In genomic region chr2:168884990-168885389, GRCh38 we compare ENCODE assay signal across 20 cellular contexts. TPM values are rescaled to one million over a fixed set of nuclear protein-coding genes. Genes with fewer than 3 reads are reported as not detected.
DNase-seq lines count a peak whose midpoint lies in the region; ATAC-seq and TF ChIP-seq lines count a peak whose summit lies in the region.
"Had no signal": no experiment of that assay in that cellular context is flagged by ENCODE, and none has a peak within 500 bp of the region (broad histone marks: within the 10 kb centered on the region; RNA-seq: fewer than 3 reads in every experiment).

No MANE protein-coding gene starts in this region.

- no peaks in the 10 kb centered on the region for H4K20me1 ChIP-seq in Loucy (ENCODE audit: insufficient read depth, low read length, poor library complexity, severe bottlenecking)

- H3K4me1 ChIP-seq in Loucy (ENCODE audit: insufficient read depth, low read length, poor library complexity, severe bottlenecking), result peaks cover 38% of the 10 kb centered on the region

- no peak overlapping the region for H3K4me3 Mint-ChIP-seq in stimulated activated memory B cell treated with anti-CD40 and anti-IgM and Interleukin-4, amounts not matched to agents 10 μg/mL and 1 μg/mL and 100 μg/mL, for 72 hours
- H3K4me3 Mint-ChIP-seq: dendritic cell treated with granulocyte-macrophage colony-stimulating factor and Interleukin-4, amounts not matched to agents 40 ng/mL and 50 ng/mL, for 4 days; neural progenitor cell had no signal

- H3K4me1 Mint-ChIP-seq in stimulated activated memory B cell treated with anti-CD40 and anti-IgM and Interleukin-4, amounts not matched to agents 10 μg/mL and 1 μg/mL and 100 μg/mL, for 72 hours, result peaks cover 3% of the 10 kb centered on the region

- peaks cover 9 to 46% of the 10 kb centered on the region in 2 donors for H3K36me3 Mint-ChIP-seq in activated naive CD4-positive, alpha-beta T cell treated with anti-CD3 and anti-CD28 coated beads, Interleukin-2, amount 50 U/mL, for 72 hours
- H3K36me3 Mint-ChIP-seq in stimulated activated memory B cell treated with anti-CD40 and anti-IgM and Interleukin-4, amounts not matched to agents 10 μg/mL and 1 μg/mL and 100 μg/mL, for 72 hours, result no peaks in the 10 kb centered on the region

- H3K27me3 ChIP-seq in Loucy (ENCODE audit: insufficient read depth, low read length, poor library complexity, severe bottlenecking), result no peaks in the 10 kb centered on the region
- H3K27me3 ChIP-seq: neural progenitor cell had no signal

- H3F3A ChIP-seq in Loucy (ENCODE audit: low read depth), result no peaks in the 10 kb centered on the region

- no peaks in the 10 kb centered on the region for H3K36me3 ChIP-seq in Loucy (ENCODE audit: insufficient read depth, low read length)

- no peak for DNase-seq in activated naive CD4-positive, alpha-beta T cell treated with anti-CD3 and anti-CD28 coated beads, Interleukin-2, amount 50 U/mL, for 72 hours (ENCODE audit: low spot score in 2 of 2)
- no peak for DNase-seq in activated naive CD4-positive, alpha-beta T cell (lab: John Stamatoyannopoulos, UW)
- DNase-seq in choroid plexus epithelial cell (ENCODE audit: low read depth) (peak; percentile 16), NCI-H1048 (lab: John Stamatoyannopoulos, UW) (no peak), LoVo (ENCODE audit: low spot score) (no peak)
- no peak for DNase-seq in NK-92 treated with Interleukin-12 subunit alpha and Interleukin-12 subunit beta, amount 100 ng/mL, for 24 hours (lab: John Stamatoyannopoulos, UW)
- DNase-seq: COR-L47, head of caudate nucleus, NCI-H2081, NCI-H69, WERI-Rb-1 had no signal

- H3K27ac Mint-ChIP-seq in activated naive CD4-positive, alpha-beta T cell treated with anti-CD3 and anti-CD28 coated beads, Interleukin-2, amount 50 U/mL, for 72 hours, result no peak overlapping the region
- H3K27ac Mint-ChIP-seq in stimulated activated memory B cell treated with anti-CD40 and anti-IgM and Interleukin-4, amounts not matched to agents 10 μg/mL and 1 μg/mL and 100 μg/mL, for 72 hours, result no peak overlapping the region
- H3K27ac Mint-ChIP-seq: dendritic cell treated with granulocyte-macrophage colony-stimulating factor and Interleukin-4, amounts not matched to agents 40 ng/mL and 50 ng/mL, for 4 days; neural progenitor cell had no signal

- no peaks in the 10 kb centered on the region for H3K27me3 Mint-ChIP-seq in stimulated activated memory B cell treated with anti-CD40 and anti-IgM and Interleukin-4, amounts not matched to agents 10 μg/mL and 1 μg/mL and 100 μg/mL, for 72 hours
- H3K27me3 Mint-ChIP-seq: dendritic cell treated with granulocyte-macrophage colony-stimulating factor and Interleukin-4, amounts not matched to agents 40 ng/mL and 50 ng/mL, for 4 days had no signal

- no peaks in the 10 kb centered on the region for H3K9me3 Mint-ChIP-seq in activated naive CD4-positive, alpha-beta T cell treated with anti-CD3 and anti-CD28 coated beads, Interleukin-2, amount 50 U/mL, for 72 hours
- no peaks in the 10 kb centered on the region for H3K9me3 Mint-ChIP-seq in stimulated activated memory B cell treated with anti-CD40 and anti-IgM and Interleukin-4, amounts not matched to agents 10 μg/mL and 1 μg/mL and 100 μg/mL, for 72 hours
- H3K9me3 Mint-ChIP-seq: dendritic cell treated with granulocyte-macrophage colony-stimulating factor and Interleukin-4, amounts not matched to agents 40 ng/mL and 50 ng/mL, for 4 days; neural progenitor cell had no signal

- no peaks in the 10 kb centered on the region for H3K9me2 ChIP-seq in Loucy (replicated peaks; ENCODE audit: low read depth, low read length)

- no peak overlapping the region for H3K9ac ChIP-seq in Loucy (ENCODE audit: low read depth, low read length, poor library complexity, severe bottlenecking)
- H3K9ac ChIP-seq: neural progenitor cell had no signal

- H3K79me2 ChIP-seq in Loucy (ENCODE audit: insufficient read depth, low read length), result peaks cover 67% of the 10 kb centered on the region

- ATAC-seq in activated naive CD4-positive, alpha-beta T cell treated with anti-CD3 and anti-CD28 coated beads, Interleukin-2, amount 50 U/mL, for 72 hours, result peak; percentile 92 to 93
- peak; percentile 32 for ATAC-seq in stimulated activated memory B cell treated with anti-CD40 and anti-IgM and Interleukin-4, amounts not matched to agents 10 μg/mL and 1 μg/mL and 100 μg/mL, for 72 hours
- ATAC-seq: Panc1 had no signal

- H2AFZ ChIP-seq in Loucy (ENCODE audit: low read length), result no peak overlapping the region
- H2AFZ ChIP-seq: neural progenitor cell had no signal

- 0 out of 2 replicates have a peak, but pooled peaks have one; percentile 12 for TF ChIP-seq CTCF in Loucy (conservative IDR thresholded peaks at IDR 0.05; ENCODE audit: low read length)
- no peak for TF ChIP-seq CTCF in choroid plexus epithelial cell (conservative IDR thresholded peaks at IDR 0.05; ENCODE audit: low read depth, low read length)

- H3K4me3 ChIP-seq in Loucy (ENCODE audit: low read length, poor library complexity, severe bottlenecking) (peak overlapping the region; percentile 33), choroid plexus epithelial cell (ENCODE audit: low read depth, low read length) (no peak overlapping the region)
- H3K4me3 ChIP-seq: neural progenitor cell had no signal

- no peaks in the 10 kb centered on the region for H3K9me3 ChIP-seq in Loucy (ENCODE audit: insufficient read depth, low read depth, low read length)

- peak overlapping the region; percentile 41 for H3K4me2 ChIP-seq in Loucy (ENCODE audit: low read depth, low read length, poor library complexity, severe bottlenecking)
- H3K4me2 ChIP-seq: neural progenitor cell had no signal

RNA-seq across cellular contexts. Expression of gene SPC25, which starts 5.2 kb away (rescaled TPM):
- 10 to 100 TPM; 28.5 to 50.5 TPM for total RNA-seq in activated naive CD4-positive, alpha-beta T cell treated with anti-CD3 and anti-CD28 coated beads, Interleukin-2, amount 50 U/mL, for 72 hours
- total RNA-seq: subcutaneous adipose tissue had no signal

RNA-seq across cellular contexts. Expression of gene G6PC2, which starts 16.1 kb away (rescaled TPM):
- not detected for total RNA-seq in activated naive CD4-positive, alpha-beta T cell treated with anti-CD3 and anti-CD28 coated beads, Interleukin-2, amount 50 U/mL, for 72 hours
- total RNA-seq: activated CD8-positive, alpha-beta memory T cell treated with anti-CD3 and anti-CD28 coated beads for 36 hours; epithelial cell of proximal tubule; G401; subcutaneous adipose tissue had no signal
